ENCODE assay signal across 9 cellular contexts in genomic region chr9:7298123-7298522, GRCh38.
DNase-seq lines count a peak whose midpoint lies in the region; ATAC-seq and TF ChIP-seq lines count a peak whose summit lies in the region.
"Had no signal": no experiment of that assay in that cellular context is flagged by ENCODE, and none has a peak within 500 bp of the region (broad histone marks: within the 10 kb centered on the region; RNA-seq: fewer than 3 reads in every experiment).

No MANE protein-coding gene starts in this region.

- no peaks in the 10 kb centered on the region for H3K4me1 ChIP-seq in upper lobe of right lung
- H3K4me1 ChIP-seq: tibial artery had no signal

- H3K4me3 Mint-ChIP-seq in natural killer cell = peak overlapping the region; percentile 21
- H3K4me3 Mint-ChIP-seq: nephron had no signal

- H3K4me3 ChIP-seq in foreskin fibroblast (ENCODE audit: low read depth in 1 of 2, low read length in 2 of 2) = no peak overlapping the region
- H3K4me3 ChIP-seq in upper lobe of right lung = no peak overlapping the region
- H3K4me3 ChIP-seq: tibial artery had no signal

- peaks cover 26 to 34% of the 10 kb centered on the region in 2 donors for H3K4me1 Mint-ChIP-seq in natural killer cell

- peak; percentile 99 for ATAC-seq in GM18868 (IDR thresholded peaks at IDR 0.05; ENCODE audit: unreplicated experiment)
- ATAC-seq in GM21423 (IDR thresholded peaks at IDR 0.05; ENCODE audit: unreplicated experiment) = peak; percentile 96
- ATAC-seq in HG03432 (IDR thresholded peaks at IDR 0.05; ENCODE audit: unreplicated experiment) = peak; percentile 99
- peak; percentile 69 to 92 (median 76) for ATAC-seq in natural killer cell
- ATAC-seq in upper lobe of right lung = no peak

- intact Hi-C loops in natural killer cell (cut with micrococcal nuclease) (loop anchor here (2.0 kb wide), 1 partner anchor 177 kb away; no protein-coding TSS in a partner anchor), upper lobe of right lung (cut with DNase I) (no loop called here)

- peak overlapping the region; percentile 17 to 60 for H3K27ac Mint-ChIP-seq in natural killer cell
- H3K27ac Mint-ChIP-seq: nephron had no signal

- H3K9me3 ChIP-seq in upper lobe of right lung = no peaks in the 10 kb centered on the region
- H3K9me3 ChIP-seq: tibial artery had no signal

- peaks cover 2 to 3% of the 10 kb centered on the region in 2 donors for H3K9me3 Mint-ChIP-seq in natural killer cell

- no peaks in the 10 kb centered on the region for H3K36me3 ChIP-seq in upper lobe of right lung
- H3K36me3 ChIP-seq: tibial artery had no signal

- H3K27me3 ChIP-seq in upper lobe of right lung = no peaks in the 10 kb centered on the region
- H3K27me3 ChIP-seq: tibial artery had no signal

- TF ChIP-seq CTCF in natural killer cell (IDR thresholded peaks at IDR 0.05) (no peak), foreskin fibroblast (IDR thresholded peaks at IDR 0.05; ENCODE audit: low read depth, low read length) (no peak), upper lobe of right lung (IDR thresholded peaks at IDR 0.05) (no peak)

- H3K27ac ChIP-seq in upper lobe of right lung = no peak overlapping the region
- H3K27ac ChIP-seq: tibial artery had no signal

- H3K27me3 Mint-ChIP-seq in natural killer cell (ENCODE audit: low read depth in 2 of 2) = peaks cover 13 to 31% of the 10 kb centered on the region in 2 donors

- DNase-seq in natural killer cell (no peak), foreskin fibroblast (no peak), upper lobe of right lung (no peak), A172 (ENCODE audit: low spot score) (no peak)
- DNase-seq: tibial artery had no signal

- no peaks in the 10 kb centered on the region for H3K36me3 Mint-ChIP-seq in natural killer cell
